22 cellular contexts compared by ENCODE assay signal in genomic region chr9:134896834-134897583, GRCh38. TPM values are rescaled to one million over a fixed set of nuclear protein-coding genes. Genes with fewer than 3 reads are reported as not detected.
DNase-seq lines count a peak whose midpoint lies in the region; ATAC-seq and TF ChIP-seq lines count a peak whose summit lies in the region.
"Had no signal": no experiment of that assay in that cellular context is flagged by ENCODE, and none has a peak within 500 bp of the region (broad histone marks: within the 10 kb centered on the region; RNA-seq: fewer than 3 reads in every experiment).

No MANE protein-coding gene starts in this region.

- H3K36me3 Mint-ChIP-seq in brain: no peaks in the 10 kb centered on the region
- H3K36me3 Mint-ChIP-seq: CD4-positive, CD25-positive, alpha-beta regulatory T cell; stimulated activated memory B cell treated with anti-CD40 and anti-IgM and Interleukin-4, amounts not matched to agents 10 μg/mL and 1 μg/mL and 100 μg/mL, for 72 hours had no signal

- ATAC-seq in heart right ventricle (no peak), Right ventricle myocardium superior (ENCODE audit: poor library complexity) (no peak), upper lobe of right lung (no peak), GM21529 (IDR thresholded peaks at IDR 0.05; ENCODE audit: unreplicated experiment) (no peak)
- ATAC-seq: activated naive CD8-positive, alpha-beta T cell treated with anti-CD3 and anti-CD28 coated beads, Interleukin-2, amount 50 U/mL, for 24 hours; stimulated activated memory B cell treated with anti-CD40 and anti-IgM and Interleukin-4, amounts not matched to agents 10 μg/mL and 1 μg/mL and 100 μg/mL, for 72 hours; WTC11 had no signal

- H3K9me3 ChIP-seq in heart right ventricle (peaks cover 0 to 27% (median 6%) of the 10 kb centered on the region in 11 donors), parathyroid adenoma (ENCODE audit: control insufficient read depth, low read length) (no peaks in the 10 kb centered on the region), upper lobe of right lung (no peaks in the 10 kb centered on the region)

- H3K4me1 ChIP-seq in heart right ventricle: peaks cover 8 to 44% (median 34%) of the 10 kb centered on the region in 9 donors
- peaks cover 17% of the 10 kb centered on the region for H3K4me1 ChIP-seq in parathyroid adenoma
- peaks cover 24% of the 10 kb centered on the region for H3K4me1 ChIP-seq in upper lobe of right lung

- H3K27ac ChIP-seq in heart right ventricle (peak overlapping the region; percentile 44 to 85 (median 80)), parathyroid adenoma (peak overlapping the region; percentile 92), upper lobe of right lung (peak overlapping the region; percentile 31)

- H3K9ac ChIP-seq in parathyroid adenoma: no peak overlapping the region

- TF ChIP-seq CTCF in heart right ventricle (IDR thresholded peaks at IDR 0.05) (no peak), brain (conservative IDR thresholded peaks at IDR 0.05) (no peak), parathyroid adenoma (IDR thresholded peaks at IDR 0.05) (no peak), upper lobe of right lung (IDR thresholded peaks at IDR 0.05) (no peak)

- H2AFZ ChIP-seq in parathyroid adenoma: peak overlapping the region; percentile 36

- H3K4me3 Mint-ChIP-seq in brain: peak overlapping the region in 1 of 5 experiments; percentile 17
- H3K4me3 Mint-ChIP-seq: activated naive CD8-positive, alpha-beta T cell treated with anti-CD3 and anti-CD28 coated beads, Interleukin-2, amount 50 U/mL, for 24 hours; CD4-positive, CD25-positive, alpha-beta regulatory T cell; HFFc6; stimulated activated memory B cell treated with anti-CD40 and anti-IgM and Interleukin-4, amounts not matched to agents 10 μg/mL and 1 μg/mL and 100 μg/mL, for 72 hours; WTC11 had no signal

- H3K36me3 ChIP-seq in heart right ventricle: no peaks in the 10 kb centered on the region
- no peaks in the 10 kb centered on the region for H3K36me3 ChIP-seq in parathyroid adenoma (ENCODE audit: control insufficient read depth, insufficient read depth, low read length)
- H3K36me3 ChIP-seq in upper lobe of right lung: no peaks in the 10 kb centered on the region

- H3K4me2 ChIP-seq in parathyroid adenoma (ENCODE audit: low read length): no peak overlapping the region

- peaks cover 23% of the 10 kb centered on the region for H3K4me1 Mint-ChIP-seq in brain
- H3K4me1 Mint-ChIP-seq: CD4-positive, CD25-positive, alpha-beta regulatory T cell; stimulated activated memory B cell treated with anti-CD40 and anti-IgM and Interleukin-4, amounts not matched to agents 10 μg/mL and 1 μg/mL and 100 μg/mL, for 72 hours; WTC11 had no signal

- H3K9me3 Mint-ChIP-seq in brain: peaks cover 16 to 40% (median 32%) of the 10 kb centered on the region in 5 experiments

- H3K27me3 Mint-ChIP-seq in brain: peaks cover 4% of the 10 kb centered on the region

- WGBS in heart right ventricle, 2 donors: 53 to 67% methylated on average over 14 of the region's 14 CpGs

- intact Hi-C loops in heart right ventricle (cut with DNase I): loop anchor here in 3 of 10 donors (2.0 to 10.0 kb wide), 6 partner anchors 45 to 190 kb away; partner anchors contain the start of gene OLFM1 (in 2 of the 3)
- intact Hi-C loops in Right ventricle myocardium superior (cut with DNase I): loop anchor here (10.0 kb wide), 1 partner anchor 112 kb away; no protein-coding TSS in a partner anchor
- intact Hi-C loops in upper lobe of right lung (cut with DNase I): no loop called here

- DNase-seq in heart right ventricle: no peak
- DNase-seq in Right ventricle myocardium superior: no peak
- DNase-seq in upper lobe of right lung: peak; percentile 12
- DNase-seq in NCI-H510A (lab: John Stamatoyannopoulos, UW): no peak
- DNase-seq in midbrain (lab: John Stamatoyannopoulos, UW): no peak
- DNase-seq: ACHN; activated naive CD8-positive, alpha-beta T cell treated with anti-CD3 and anti-CD28 coated beads, Interleukin-2, amount 50 U/mL, for 24 hours; CD4-positive, CD25-positive, alpha-beta regulatory T cell; central memory CD4-positive, alpha-beta T cell; effector CD8-positive, alpha-beta T cell; hippocampal formation; NCI-H146; stimulated activated CD4-positive, alpha-beta T cell treated with anti-CD3 and anti-CD28 coated beads, Interleukin-12 subunit alpha, Interleukin-12 subunit beta, amount 100 ng/mL, for 4 hours; T-helper 2 cell had no signal

- H3K27me3 ChIP-seq in heart right ventricle: no peaks in the 10 kb centered on the region
- H3K27me3 ChIP-seq in parathyroid adenoma (ENCODE audit: control insufficient read depth, insufficient read depth, low read length): no peaks in the 10 kb centered on the region
- no peaks in the 10 kb centered on the region for H3K27me3 ChIP-seq in upper lobe of right lung

- H3K79me2 ChIP-seq in parathyroid adenoma: no peaks in the 10 kb centered on the region

- H3K4me3 ChIP-seq in heart right ventricle (no peak overlapping the region), parathyroid adenoma (ENCODE audit: low read depth, low read length) (no peak overlapping the region), upper lobe of right lung (no peak overlapping the region)

- H3K27ac Mint-ChIP-seq in brain: peak overlapping the region in 3 of 5 experiments; percentile 50 to 80 (median 77)
- H3K27ac Mint-ChIP-seq: activated naive CD8-positive, alpha-beta T cell treated with anti-CD3 and anti-CD28 coated beads, Interleukin-2, amount 50 U/mL, for 24 hours; CD4-positive, CD25-positive, alpha-beta regulatory T cell; HFFc6; stimulated activated memory B cell treated with anti-CD40 and anti-IgM and Interleukin-4, amounts not matched to agents 10 μg/mL and 1 μg/mL and 100 μg/mL, for 72 hours; WTC11 had no signal

RNA-seq across cellular contexts. Expression of gene FCN2, which starts 16.4 kb away (rescaled TPM):
- total RNA-seq in heart right ventricle (under 1 TPM in 3 of 10 donors, not detected in 7; 0.25 to 0.46 (median 0.26) TPM), Right ventricle myocardium superior (0.30 TPM), upper lobe of right lung (not detected)
- polyA plus RNA-seq in heart right ventricle (under 1 TPM; 0.19 to 0.44 TPM), brain (ENCODE audit: insufficient read depth, low read depth, low replicate concordance) (not detected)
- total RNA-seq: CD4-positive, CD25-positive, alpha-beta regulatory T cell; HFFc6; osteoblast; urinary bladder; WTC11 had no signal
- polyA plus RNA-seq: CD4-positive, CD25-positive, alpha-beta regulatory T cell had no signal

RNA-seq across cellular contexts. Expression of gene FCN1, which starts 20.7 kb away (rescaled TPM):
- total RNA-seq in heart right ventricle (10 to 100 TPM in 1 of 10 donors, 1 to 10 TPM in 8, under 1 TPM in 1; 0.97 to 64.7 (median 2.8) TPM), Right ventricle myocardium superior (4.0 TPM), upper lobe of right lung (63.0 TPM)
- polyA plus RNA-seq in heart right ventricle (1 to 10 TPM; 1.5 to 2.1 TPM), brain (ENCODE audit: insufficient read depth, low read depth, low replicate concordance) (2.5 TPM)
- total RNA-seq: CD4-positive, CD25-positive, alpha-beta regulatory T cell; HFFc6; osteoblast; WTC11 had no signal

Comparison
In these comparisons a context has a peak if more than half of its experiments do, and no peak if none do; other contexts are left out.
1. H3K27ac ChIP-seq: peak in every context shown above with its lines; median percentile 92 in parathyroid adenoma; 80 in heart right ventricle; 31 in upper lobe of right lung.